In the genomic region with DNA sequence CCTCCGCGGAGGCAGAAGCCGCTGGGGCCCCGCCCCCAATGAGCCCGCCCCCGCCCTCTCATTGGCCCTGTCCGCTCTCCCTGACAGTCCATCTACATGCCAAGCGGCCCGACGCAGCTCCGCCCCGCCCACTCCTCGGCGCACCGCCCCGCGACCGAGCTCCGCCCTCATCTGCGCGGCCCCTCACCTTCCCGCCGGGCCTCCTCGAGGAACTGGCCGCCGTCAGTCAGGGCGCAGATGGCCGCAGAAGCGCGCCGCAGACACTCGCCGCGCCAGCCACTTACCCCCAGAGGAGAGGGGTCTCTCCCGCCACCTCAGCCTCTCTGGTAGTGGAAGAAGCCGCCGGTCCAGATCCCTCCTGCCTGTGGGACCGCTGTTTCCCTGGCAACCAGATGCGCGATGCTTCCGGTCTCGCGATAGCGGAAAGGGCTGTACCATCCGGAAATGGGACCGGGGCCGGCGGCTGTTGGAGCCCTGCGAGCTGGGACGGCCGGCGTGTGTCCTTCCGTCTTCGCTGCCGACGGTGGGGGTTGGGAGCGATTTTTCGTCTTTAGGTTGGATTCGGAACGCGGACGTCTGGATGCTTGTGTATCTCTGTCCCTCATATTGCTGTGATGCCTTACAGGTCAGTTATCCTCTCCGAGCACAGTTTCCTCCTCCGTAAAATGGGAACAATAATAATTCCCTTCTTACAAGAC, we compare ENCODE assay signal across 7 cellular contexts. TPM values are rescaled to one million over a fixed set of nuclear protein-coding genes. Genes with fewer than 3 reads are reported as not detected.
DNase-seq lines count a peak whose midpoint lies in the region; ATAC-seq and TF ChIP-seq lines count a peak whose summit lies in the region.

A gene (minus strand): TSS at position 401 of the 698 bp plus-strand sequence. CDS start 6,317 bp downstream, outside the sequence.

- peaks cover 3% of the 10 kb centered on the region for H3K9me3 Mint-ChIP-seq in T-helper 2 cell treated with Interferon-gamma antibody and Interleukin-4, amounts not matched to agents 5 μg/mL and 100 μg/mL, for 36 hours

- H3K4me3 Mint-ChIP-seq in T-helper 2 cell treated with Interferon-gamma antibody and Interleukin-4, amounts not matched to agents 5 μg/mL and 100 μg/mL, for 36 hours = peak within 1 kb of the TSS; percentile 86

- H3K4me1 Mint-ChIP-seq in T-helper 2 cell treated with Interferon-gamma antibody and Interleukin-4, amounts not matched to agents 5 μg/mL and 100 μg/mL, for 36 hours (ENCODE audit: low read depth) = peaks cover 35% of the 10 kb centered on the region

- ATAC-seq in GM18505 (IDR thresholded peaks at IDR 0.05; ENCODE audit: unreplicated experiment) = peak; percentile 97
- ATAC-seq in HG02970 (IDR thresholded peaks at IDR 0.05; ENCODE audit: low FRiP score, unreplicated experiment) = peak; percentile 98

- H3K36me3 Mint-ChIP-seq in T-helper 2 cell treated with Interferon-gamma antibody and Interleukin-4, amounts not matched to agents 5 μg/mL and 100 μg/mL, for 36 hours (ENCODE audit: low read depth) = peaks cover 4% of the 10 kb centered on the region

- DNase-seq in NCI-H187 treated with DMSO at 0.1 percent for 48 hours (lab: John Stamatoyannopoulos, UW) (peak; percentile 38), astrocyte of the cerebellum (ENCODE audit: low read depth) (peak; percentile 90), hepatic stellate cell (ENCODE audit: low spot score) (peak; percentile 95), renal cortical epithelial cell (ENCODE audit: low read depth) (peak; percentile 86)
- DNase-seq in T-helper 2 cell treated with Interferon-gamma antibody and Interleukin-4, amounts not matched to agents 5 μg/mL and 100 μg/mL, for 36 hours (ENCODE audit: low spot score) = peak; percentile 96

- no peak for TF ChIP-seq CTCF in astrocyte of the cerebellum (IDR thresholded peaks at IDR 0.05; ENCODE audit: low read depth, low read length, missing control alignments)

- H3K4me3 ChIP-seq in astrocyte of the cerebellum (ENCODE audit: low read depth, low read length) = peak within 1 kb of the TSS; percentile 78

- H3K27me3 Mint-ChIP-seq in T-helper 2 cell treated with Interferon-gamma antibody and Interleukin-4, amounts not matched to agents 5 μg/mL and 100 μg/mL, for 36 hours (ENCODE audit: low read depth) = peaks cover 13% of the 10 kb centered on the region

- TF ChIP-seq POLR2A in GM18505 (IDR thresholded peaks at IDR 0.05; ENCODE audit: borderline replicate concordance, extremely low read depth, insufficient read depth, insufficient read length) = peak; percentile 93

- peak within 1 kb of the TSS; percentile 78 for H3K27ac Mint-ChIP-seq in T-helper 2 cell treated with Interferon-gamma antibody and Interleukin-4, amounts not matched to agents 5 μg/mL and 100 μg/mL, for 36 hours

- in situ Hi-C loops in astrocyte of the cerebellum (cut with HindIII; ENCODE audit: low sequenced_read_pairs) = loop anchor here (25.0 kb wide), 1 partner anchor 230 kb away; no protein-coding TSS in a partner anchor

RNA-seq across cellular contexts. Expression of the gene that starts here (rescaled TPM):
- total RNA-seq in renal cortical epithelial cell = 0.69 and 5.5 TPM in 2 replicates

Comparison
In these comparisons a context has a peak if more than half of its experiments do, and no peak if none do; other contexts are left out.
1. Peak in every context shown above with its lines: DNase-seq, ATAC-seq and H3K4me3 ChIP-seq.
2. DNase-seq: peak in every context shown above with its lines; median percentile 96 in T-helper 2 cell treated with Interferon-gamma antibody and Interleukin-4, amounts not matched to agents 5 μg/mL and 100 μg/mL, for 36 hours; 95 in hepatic stellate cell; 90 in astrocyte of the cerebellum; 86 in renal cortical epithelial cell; 38 in NCI-H187 treated with DMSO at 0.1 percent for 48 hours.